In the genomic region with DNA sequence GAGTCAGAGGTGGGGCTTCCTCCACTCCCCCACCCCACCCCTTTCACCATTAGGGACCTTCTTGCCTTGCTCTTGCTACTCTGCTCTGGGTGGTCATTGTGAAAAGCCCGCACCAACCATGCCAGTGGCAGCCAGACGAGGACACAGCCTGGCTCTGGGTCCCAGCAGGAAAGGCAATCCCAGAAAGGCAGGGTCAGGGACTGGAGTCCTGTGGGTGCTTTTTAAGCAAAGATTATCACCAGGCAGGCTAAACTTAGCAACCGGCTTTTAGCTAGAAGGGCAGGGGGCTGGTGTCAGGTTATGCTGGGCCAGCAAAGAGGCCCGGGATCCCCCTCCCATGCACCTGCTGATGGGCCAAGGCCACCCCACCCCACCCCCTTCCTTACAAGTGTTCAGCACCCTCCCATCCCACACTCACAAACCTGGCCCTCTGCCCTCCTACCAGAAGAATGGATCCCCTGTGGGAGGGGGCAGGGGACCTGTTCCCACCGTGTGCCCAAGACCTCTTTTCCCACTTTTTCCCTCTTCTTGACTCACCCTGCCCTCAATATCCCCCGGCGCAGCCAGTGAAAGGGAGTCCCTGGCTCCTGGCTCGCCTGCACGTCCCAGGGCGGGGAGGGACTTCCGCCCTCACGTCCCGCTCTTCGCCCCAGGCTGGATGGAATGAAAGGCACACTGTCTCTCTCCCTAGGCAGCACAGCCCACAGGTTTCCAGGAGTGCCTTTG, we compare ENCODE assay signal across 8 cellular contexts. TPM values are rescaled to one million over a fixed set of nuclear protein-coding genes. Genes with fewer than 3 reads are reported as not detected.
A peak's percentile ranks its signal among the peaks of the same experiment; 100 is the strongest.
DNase-seq lines count a peak whose midpoint lies in the region; ATAC-seq and TF ChIP-seq lines count a peak whose summit lies in the region.

No MANE protein-coding gene starts in this region.

- H3K27ac Mint-ChIP-seq in brain = peak overlapping the region; percentile 98 to 100 (median 100)

- WGBS in HUES64 = 3% methylated on average over 14 of the region's 14 CpGs

- peaks cover 20% of the 10 kb centered on the region for H3K4me1 ChIP-seq in HUES64 (ENCODE audit: insufficient read depth, low read length)

- peaks cover 64% of the 10 kb centered on the region for H3K4me1 Mint-ChIP-seq in brain

- peak overlapping the region; percentile 99 for H3K9ac ChIP-seq in HUES64 (ENCODE audit: low read depth, low read length)

- no peaks in the 10 kb centered on the region for H3K9me3 ChIP-seq in HUES64 (ENCODE audit: insufficient read depth, low read depth, low read length)

- peak; percentile 4 for ATAC-seq in GM19397 (IDR thresholded peaks at IDR 0.05; ENCODE audit: unreplicated experiment)

- TF ChIP-seq CTCF in brain (conservative IDR thresholded peaks at IDR 0.05) = no peak
- TF ChIP-seq CTCF in retinal pigment epithelial cell (conservative IDR thresholded peaks at IDR 0.05; ENCODE audit: low read depth, low read length) = no peak

- peaks cover 60% of the 10 kb centered on the region for H3K36me3 Mint-ChIP-seq in brain

- no peaks in the 10 kb centered on the region for H3K27me3 ChIP-seq in HUES64 (ENCODE audit: insufficient read depth, low read length)

- peak overlapping the region; percentile 99 for H3K27ac ChIP-seq in HUES64 (ENCODE audit: low read depth, low read length)

- peaks cover 6% of the 10 kb centered on the region for H3K27me3 Mint-ChIP-seq in brain

- peak overlapping the region; percentile 89 to 97 (median 94) for H3K4me3 Mint-ChIP-seq in brain

- H3K36me3 ChIP-seq in HUES64 (ENCODE audit: insufficient read depth, low read length) = peaks cover 71% of the 10 kb centered on the region

- no peaks in the 10 kb centered on the region for H3K9me3 Mint-ChIP-seq in brain

- H3K4me3 ChIP-seq in HUES64 (ENCODE audit: low read length) (peak overlapping the region; percentile 97), iPS-11a (ENCODE audit: low read depth, low read length) (peak overlapping the region; percentile 94), retinal pigment epithelial cell (ENCODE audit: low read length) (peak overlapping the region; percentile 97)

- DNase-seq in COLO829 (ENCODE audit: low spot score) (peak; percentile 88), RKO (ENCODE audit: low spot score) (peak; percentile 73), retinal pigment epithelial cell (ENCODE audit: low read depth) (peak; percentile 48), activated gamma-delta T cell treated with Interleukin-2 at 50 U/mL for 16 hours (no peak)

RNA-seq across cellular contexts. Expression of gene GAPDH, which starts 1.2 kb away (rescaled TPM):
- 5,269 TPM for polyA plus RNA-seq in HUES64 (2013, experiment 1 of 2)
- 5,160 TPM for polyA plus RNA-seq in HUES64 (2013, experiment 2 of 2)
- 4,992 TPM for polyA plus RNA-seq in brain (ENCODE audit: insufficient read depth, low read depth, low replicate concordance)

RNA-seq across cellular contexts. Expression of gene IFFO1, which starts 22.8 kb away (rescaled TPM):
- 9.0 TPM for polyA plus RNA-seq in HUES64 (2013, experiment 1 of 2)
- polyA plus RNA-seq in HUES64 (2013, experiment 2 of 2) = 8.5 TPM
- polyA plus RNA-seq in brain (ENCODE audit: insufficient read depth, low read depth, low replicate concordance) = 7.3 TPM

RNA-seq across cellular contexts. Expression of gene NOP2, which starts 35.0 kb away (rescaled TPM):
- polyA plus RNA-seq in HUES64 (2013, experiment 1 of 2) = 61.9 TPM
- polyA plus RNA-seq in HUES64 (2013, experiment 2 of 2) = 59.0 TPM
- 12.3 TPM for polyA plus RNA-seq in brain (ENCODE audit: insufficient read depth, low read depth, low replicate concordance)

RNA-seq across cellular contexts. Expression of gene NCAPD2, which starts 39.2 kb away (rescaled TPM):
- polyA plus RNA-seq in HUES64 (2013, experiment 1 of 2) = 66.6 TPM
- polyA plus RNA-seq in HUES64 (2013, experiment 2 of 2) = 80.5 TPM
- polyA plus RNA-seq in brain (ENCODE audit: insufficient read depth, low read depth, low replicate concordance) = 69.2 TPM

RNA-seq across cellular contexts. Expression of gene MRPL51, which starts 40.0 kb away (rescaled TPM):
- 233 TPM for polyA plus RNA-seq in HUES64 (2013, experiment 1 of 2)
- polyA plus RNA-seq in HUES64 (2013, experiment 2 of 2) = 231 TPM
- 133 TPM for polyA plus RNA-seq in brain (ENCODE audit: insufficient read depth, low read depth, low replicate concordance)
